Comparison of ENCODE assay signal across 14 cellular contexts in the genomic region with DNA sequence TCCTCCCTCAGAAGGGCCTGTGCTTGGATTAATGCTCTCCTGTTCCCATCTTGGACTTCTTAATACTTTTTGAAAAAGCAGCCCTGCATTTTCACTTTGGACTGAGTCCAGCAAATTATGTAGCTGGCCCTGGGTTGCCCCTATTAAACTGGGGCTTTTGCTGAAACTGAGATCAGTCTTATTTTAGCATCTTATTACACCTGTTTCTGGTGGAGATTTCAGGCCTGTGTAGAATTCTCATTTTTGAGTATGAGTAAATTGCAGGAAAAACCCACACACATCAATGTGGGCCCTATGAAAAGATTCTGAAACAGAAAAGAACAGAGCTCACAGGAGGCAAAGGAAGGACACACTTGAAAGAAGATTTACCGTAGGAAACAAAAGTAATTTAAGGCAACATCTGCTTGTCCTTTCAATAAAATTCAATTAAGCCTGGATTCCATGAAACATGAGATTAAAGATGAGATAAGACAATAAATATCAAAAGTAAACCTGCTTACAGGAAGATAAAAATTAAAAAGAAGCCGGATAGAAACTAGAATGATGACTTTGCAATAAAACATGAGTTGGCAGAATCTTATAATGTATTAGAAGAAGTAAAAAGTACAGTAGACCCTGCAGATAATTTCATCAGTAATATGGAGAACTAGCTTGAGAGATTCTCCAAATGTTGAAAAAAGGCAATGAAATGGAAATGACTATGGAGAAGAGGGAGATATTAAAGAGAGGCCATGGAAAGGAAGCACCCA.
DNase-seq lines count a peak whose midpoint lies in the region; ATAC-seq and TF ChIP-seq lines count a peak whose summit lies in the region.
"Had no signal": no experiment of that assay in that cellular context is flagged by ENCODE, and none has a peak within 500 bp of the region (broad histone marks: within the 10 kb centered on the region; RNA-seq: fewer than 3 reads in every experiment).

No MANE protein-coding gene starts in this region.

- no peak overlapping the region for H3K9ac ChIP-seq in mesenchymal stem cell (ENCODE audit: low read length)
- H3K9ac ChIP-seq: GM23248 had no signal

- H3K4me2 ChIP-seq in mesenchymal stem cell (ENCODE audit: low read length, poor library complexity, severe bottlenecking), result no peak overlapping the region

- no peak overlapping the region for H2BK5ac ChIP-seq in mesenchymal stem cell (ENCODE audit: low read depth, low read length, poor library complexity, severe bottlenecking)

- H3K27ac ChIP-seq in VCaP (peak overlapping the region; percentile 70), mesenchymal stem cell (ENCODE audit: low read length, poor library complexity, severe bottlenecking) (no peak overlapping the region)
- H3K27ac ChIP-seq: GM23248, pancreas, SJCRH30 had no signal

- no peak overlapping the region for H2AFZ ChIP-seq in mesenchymal stem cell (ENCODE audit: low read depth, low read length)
- H2AFZ ChIP-seq: GM23248 had no signal

- H3K27me3 ChIP-seq in mesenchymal stem cell (ENCODE audit: control insufficient read depth in 1 of 2, insufficient read depth in 1 of 2, low read length in 2 of 2), result no peaks in the 10 kb centered on the region
- H3K27me3 ChIP-seq: pancreas, SJCRH30 had no signal

- no peak overlapping the region for H3K14ac ChIP-seq in mesenchymal stem cell (ENCODE audit: low read length in 2 of 2)

- H3K4ac ChIP-seq in mesenchymal stem cell (ENCODE audit: low read depth in 1 of 2, low read length in 2 of 2), result no peak overlapping the region

- H3K4me3 ChIP-seq in mesenchymal stem cell (ENCODE audit: insufficient read depth in 1 of 2, low read depth in 1 of 2, low read length in 2 of 2), result no peak overlapping the region
- H3K4me3 ChIP-seq: GM23248, pancreas, SJCRH30 had no signal

- no peak for TF ChIP-seq CTCF in VCaP (conservative IDR thresholded peaks at IDR 0.05)
- no peak for TF ChIP-seq CTCF in osteocyte (IDR thresholded peaks at IDR 0.05)

- no peak overlapping the region for H2BK120ac ChIP-seq in mesenchymal stem cell (ENCODE audit: low read depth, low read length)

- H4K8ac ChIP-seq in mesenchymal stem cell (ENCODE audit: low read length), result no peak overlapping the region

- no peaks in the 10 kb centered on the region for H3K4me1 ChIP-seq in mesenchymal stem cell (ENCODE audit: control insufficient read depth, insufficient read depth, low read depth, low read length)
- H3K4me1 ChIP-seq: pancreas, SJCRH30 had no signal

- H3K27ac Mint-ChIP-seq in osteocyte (ENCODE audit: unreplicated experiment), result no peak overlapping the region
- H3K27ac Mint-ChIP-seq: activated naive CD4-positive, alpha-beta T cell treated with anti-CD3 and anti-CD28 coated beads, Interleukin-2, amount 50 U/mL, for 24 hours had no signal

- DNase-seq in mesenchymal stem cell, result no peak
- no peak for DNase-seq in stimulated activated CD4-positive, alpha-beta T cell treated with anti-CD3 and anti-CD28 coated beads, Interleukin-15, amount 100 ng/mL, for 24 hours
- no peak for DNase-seq in osteocyte (ENCODE audit: extremely low spot score, unreplicated experiment)
- DNase-seq: GM23248; NCI-H187; NK-92 treated with Interleukin-12 subunit alpha and Interleukin-12 subunit beta, amount 100 ng/mL, for 24 hours; pancreas; SJCRH30; substantia nigra had no signal

- no peaks in the 10 kb centered on the region for H3K9me3 ChIP-seq in mesenchymal stem cell (ENCODE audit: control insufficient read depth, low read length)
- H3K9me3 ChIP-seq: pancreas, SJCRH30 had no signal

- H3K79me1 ChIP-seq in mesenchymal stem cell (replicated peaks; ENCODE audit: low read length, poor library complexity, severe bottlenecking), result no peaks in the 10 kb centered on the region

- ATAC-seq in GM18870 (IDR thresholded peaks at IDR 0.05; ENCODE audit: unreplicated experiment), result peak; percentile 45
- ATAC-seq in GM21723 (IDR thresholded peaks at IDR 0.05; ENCODE audit: unreplicated experiment), result peak; percentile 50
- peak; percentile 36 for ATAC-seq in HG03103 (IDR thresholded peaks at IDR 0.05; ENCODE audit: low read depth, unreplicated experiment)
- ATAC-seq: pancreas had no signal

- H3K4me1 Mint-ChIP-seq in osteocyte (ENCODE audit: unreplicated experiment), result no peaks in the 10 kb centered on the region
- H3K4me1 Mint-ChIP-seq: activated naive CD4-positive, alpha-beta T cell treated with anti-CD3 and anti-CD28 coated beads, Interleukin-2, amount 50 U/mL, for 24 hours had no signal

- no peak overlapping the region for H2BK12ac ChIP-seq in mesenchymal stem cell (ENCODE audit: low read length in 2 of 2)

- H3K36me3 Mint-ChIP-seq in osteocyte (ENCODE audit: unreplicated experiment), result no peaks in the 10 kb centered on the region
- H3K36me3 Mint-ChIP-seq: activated naive CD4-positive, alpha-beta T cell treated with anti-CD3 and anti-CD28 coated beads, Interleukin-2, amount 50 U/mL, for 24 hours had no signal

- peaks cover 12% of the 10 kb centered on the region for H3K27me3 Mint-ChIP-seq in osteocyte (ENCODE audit: unreplicated experiment)

- no peak overlapping the region for H2BK15ac ChIP-seq in mesenchymal stem cell (ENCODE audit: low read depth, poor library complexity, severe bottlenecking)

- no peaks in the 10 kb centered on the region for H3K36me3 ChIP-seq in mesenchymal stem cell (ENCODE audit: control insufficient read depth in 1 of 2, insufficient read depth in 2 of 2, low read depth in 1 of 2, low read length in 2 of 2)
- H3K36me3 ChIP-seq: pancreas, SJCRH30 had no signal

- no peaks in the 10 kb centered on the region for H3K9me3 Mint-ChIP-seq in osteocyte (ENCODE audit: unreplicated experiment)
- H3K9me3 Mint-ChIP-seq: activated naive CD4-positive, alpha-beta T cell treated with anti-CD3 and anti-CD28 coated beads, Interleukin-2, amount 50 U/mL, for 24 hours had no signal

- no peak overlapping the region for H3K4me3 Mint-ChIP-seq in osteocyte (ENCODE audit: unreplicated experiment)
- H3K4me3 Mint-ChIP-seq: activated naive CD4-positive, alpha-beta T cell treated with anti-CD3 and anti-CD28 coated beads, Interleukin-2, amount 50 U/mL, for 24 hours had no signal

- H3K23ac ChIP-seq in mesenchymal stem cell (ENCODE audit: low read length in 2 of 2), result no peak overlapping the region

- no peak overlapping the region for H4K91ac ChIP-seq in mesenchymal stem cell (ENCODE audit: low read length)

- no peak overlapping the region for H2AK5ac ChIP-seq in mesenchymal stem cell (ENCODE audit: low read length, severe bottlenecking)

- H3K18ac ChIP-seq in mesenchymal stem cell (ENCODE audit: low read depth in 1 of 2, low read length in 2 of 2), result no peak overlapping the region

- WGBS in mesenchymal stem cell, result 96% methylated on average over 2 of the region's 2 CpGs
